In genomic region chr11:22666320-22666699, GRCh38 we compare ENCODE assay signal across 10 cellular contexts. TPM values are rescaled to one million over a fixed set of nuclear protein-coding genes. Genes with fewer than 3 reads are reported as not detected.
DNase-seq lines count a peak whose midpoint lies in the region; ATAC-seq, FAIRE-seq and TF ChIP-seq lines count a peak whose summit lies in the region.
"Had no signal": no experiment of that assay in that cellular context is flagged by ENCODE, and none has a peak within 500 bp of the region (broad histone marks: within the 10 kb centered on the region; RNA-seq: fewer than 3 reads in every experiment).

Gene GAS2 (plus strand): TSS chr11:22666611. CDS start chr11:22674870, 8,259 bp downstream.

- intact Hi-C loops in activated CD4-positive, alpha-beta T cell treated with anti-CD3 and anti-CD28 coated beads, Interleukin-2, amount 10 ng/mL, durations not matched to agents 24 days and 14 days (cut with micrococcal nuclease): loop anchor here (5.0 kb wide), 1 partner anchor 36 kb away; no protein-coding TSS in a partner anchor
- intact Hi-C loops in esophagus muscularis mucosa (cut with DNase I): no loop called here
- intact Hi-C loops in pancreas (cut with DNase I): loop anchor here in 1 of 3 donors (10.0 kb wide), 1 partner anchor 58 kb away; no protein-coding TSS in a partner anchor

- H3K36me3 ChIP-seq in HUES6 (ENCODE audit: control insufficient read depth, insufficient read depth, low read length) (no peaks in the 10 kb centered on the region), esophagus muscularis mucosa (no peaks in the 10 kb centered on the region), pancreas (no peaks in the 10 kb centered on the region)

- FAIRE-seq in pancreas (lab: Jason Lieb, UNC): no peak
- FAIRE-seq: TTC549 had no signal

- H3K9me3 ChIP-seq in HUES6 (ENCODE audit: control insufficient read depth, insufficient read depth, low read depth, low read length) (no peaks in the 10 kb centered on the region), esophagus muscularis mucosa (no peaks in the 10 kb centered on the region), pancreas (no peaks in the 10 kb centered on the region)

- peak within 1 kb of the TSS; percentile 84 for H3K4me3 Mint-ChIP-seq in activated CD4-positive, alpha-beta T cell treated with anti-CD3 and anti-CD28 coated beads, Interleukin-2, amount 10 ng/mL, durations not matched to agents 24 days and 14 days

- H3K27me3 Mint-ChIP-seq in activated CD4-positive, alpha-beta T cell treated with anti-CD3 and anti-CD28 coated beads, Interleukin-2, amount 10 ng/mL, durations not matched to agents 24 days and 14 days: peaks cover 47% of the 10 kb centered on the region

- H3K4me1 ChIP-seq in HUES6 (ENCODE audit: control insufficient read depth, insufficient read depth, low read length) (peaks cover 6% of the 10 kb centered on the region), esophagus muscularis mucosa (peaks cover 0 to 17% (median 13%) of the 10 kb centered on the region in 4 donors), pancreas (peaks cover 0 to 9% (median 4%) of the 10 kb centered on the region in 3 donors)

- H3K27ac ChIP-seq in HUES6 (ENCODE audit: low read depth, low read length): no peak within 1 kb of the TSS
- no peak within 1 kb of the TSS for H3K27ac ChIP-seq in esophagus muscularis mucosa (replicated peaks in 1 of 4)
- H3K27ac ChIP-seq in pancreas: peak within 1 kb of the TSS; percentile 75 to 89 (median 82)
- H3K27ac ChIP-seq: C4-2B had no signal

- WGBS in esophagus muscularis mucosa: 4% methylated on average over 8 of the region's 8 CpGs
- WGBS in pancreas, 2 donors: 1 to 2% methylated on average over 8 of the region's 8 CpGs

- TF ChIP-seq CTCF in esophagus muscularis mucosa (IDR thresholded peaks at IDR 0.05) (no peak), pancreas (IDR thresholded peaks at IDR 0.05) (no peak)

- H3K9me3 Mint-ChIP-seq in activated CD4-positive, alpha-beta T cell treated with anti-CD3 and anti-CD28 coated beads, Interleukin-2, amount 10 ng/mL, durations not matched to agents 24 days and 14 days: no peaks in the 10 kb centered on the region

- TF ChIP-seq POLR2A in esophagus muscularis mucosa (IDR thresholded peaks at IDR 0.05; ENCODE audit: low read depth): no peak

- no peak for DNase-seq in activated CD4-positive, alpha-beta T cell treated with anti-CD3 and anti-CD28 coated beads, Interleukin-2, amount 10 ng/mL, durations not matched to agents 24 days and 14 days
- DNase-seq in activated CD4-positive, alpha-beta T cell treated with anti-CD3 and anti-CD28 coated beads for 48 hours: no peak
- DNase-seq in esophagus muscularis mucosa (ENCODE audit: extremely low spot score) (no peak), pancreas (peak in 2 of 6 donors; percentile 9 to 37), COR-L47 (lab: John Stamatoyannopoulos, UW) (no peak), NCI-H1105 (lab: John Stamatoyannopoulos, UW) (no peak)

- H3K27me3 ChIP-seq in HUES6 (ENCODE audit: control insufficient read depth, insufficient read depth, low read length) (peaks cover 33% of the 10 kb centered on the region), esophagus muscularis mucosa (peaks cover 0 to 43% (median 5%) of the 10 kb centered on the region in 4 donors), pancreas (no peaks in the 10 kb centered on the region)

- no peak for TF ChIP-seq EP300 in esophagus muscularis mucosa (IDR thresholded peaks at IDR 0.05)

- ATAC-seq in pancreas: peak in 3 of 4 donors; percentile 32 to 46 (median 34)
- ATAC-seq in HG03469 (IDR thresholded peaks at IDR 0.05; ENCODE audit: unreplicated experiment): no peak

- H3K4me3 ChIP-seq in HUES6 (ENCODE audit: low read depth, low read length) (peak within 1 kb of the TSS; percentile 66), esophagus muscularis mucosa (peak within 1 kb of the TSS; percentile 45 to 54 (median 48)), pancreas (peak within 1 kb of the TSS; percentile 34 to 60 (median 55))

- H3K27ac Mint-ChIP-seq in activated CD4-positive, alpha-beta T cell treated with anti-CD3 and anti-CD28 coated beads, Interleukin-2, amount 10 ng/mL, durations not matched to agents 24 days and 14 days: no peak within 1 kb of the TSS

- H3K4me1 Mint-ChIP-seq in activated CD4-positive, alpha-beta T cell treated with anti-CD3 and anti-CD28 coated beads, Interleukin-2, amount 10 ng/mL, durations not matched to agents 24 days and 14 days: peaks cover 12% of the 10 kb centered on the region

- no peaks in the 10 kb centered on the region for H3K36me3 Mint-ChIP-seq in activated CD4-positive, alpha-beta T cell treated with anti-CD3 and anti-CD28 coated beads, Interleukin-2, amount 10 ng/mL, durations not matched to agents 24 days and 14 days (ENCODE audit: low read depth)

- H3K9ac ChIP-seq in HUES6 (ENCODE audit: low read length): peak within 1 kb of the TSS; percentile 52

RNA-seq across cellular contexts. Expression of gene GAS2, which starts in this region (rescaled TPM):
- total RNA-seq in activated CD4-positive, alpha-beta T cell treated with anti-CD3 and anti-CD28 coated beads, Interleukin-2, amount 10 ng/mL, durations not matched to agents 24 days and 14 days: 1.4 and 2.0 TPM in 2 replicates
- total RNA-seq in esophagus muscularis mucosa (1 to 10 TPM in 3 of 4 donors, under 1 TPM in 1; 0.65 to 4.2 (median 1.4) TPM), pancreas (10 to 100 TPM in 5 of 6 donors, 1 to 10 TPM in 1; 7.7 to 13.4 (median 11.7) TPM)
- polyA plus RNA-seq in pancreas: 1 to 10 TPM; 4.1 to 6.3 TPM

Comparison
In these comparisons a context has a peak if more than half of its experiments do, and no peak if none do; other contexts are left out.
1. H3K27ac ChIP-seq: peak in pancreas (4 of 4); none in HUES6 (single experiment) and esophagus muscularis mucosa (0 of 4).
2. Peak in every context shown above with its lines, with median percentiles within 50 percentile points of each other: H3K4me3 ChIP-seq.